Comparison of ENCODE assay signal across 6 cellular contexts in genomic region chr10:43986396-43986795, GRCh38.
"Had no signal": no experiment of that assay in that cellular context is flagged by ENCODE, and none has a peak within 500 bp of the region (broad histone marks: within the 10 kb centered on the region; RNA-seq: fewer than 3 reads in every experiment).

No MANE protein-coding gene starts in this region.

- H3K27ac Mint-ChIP-seq: GM23338, H9 had no signal

- H3K4me3 Mint-ChIP-seq: GM23338, H9 had no signal

- ATAC-seq: GM23338, K562 had no signal

- H3K4me1 Mint-ChIP-seq: GM23338, H9 had no signal

- DNase-seq: H9, HCEC 1CT, IMR-90, KG1 had no signal
